ENCODE assay signal across 1 cellular context in the genomic region with DNA sequence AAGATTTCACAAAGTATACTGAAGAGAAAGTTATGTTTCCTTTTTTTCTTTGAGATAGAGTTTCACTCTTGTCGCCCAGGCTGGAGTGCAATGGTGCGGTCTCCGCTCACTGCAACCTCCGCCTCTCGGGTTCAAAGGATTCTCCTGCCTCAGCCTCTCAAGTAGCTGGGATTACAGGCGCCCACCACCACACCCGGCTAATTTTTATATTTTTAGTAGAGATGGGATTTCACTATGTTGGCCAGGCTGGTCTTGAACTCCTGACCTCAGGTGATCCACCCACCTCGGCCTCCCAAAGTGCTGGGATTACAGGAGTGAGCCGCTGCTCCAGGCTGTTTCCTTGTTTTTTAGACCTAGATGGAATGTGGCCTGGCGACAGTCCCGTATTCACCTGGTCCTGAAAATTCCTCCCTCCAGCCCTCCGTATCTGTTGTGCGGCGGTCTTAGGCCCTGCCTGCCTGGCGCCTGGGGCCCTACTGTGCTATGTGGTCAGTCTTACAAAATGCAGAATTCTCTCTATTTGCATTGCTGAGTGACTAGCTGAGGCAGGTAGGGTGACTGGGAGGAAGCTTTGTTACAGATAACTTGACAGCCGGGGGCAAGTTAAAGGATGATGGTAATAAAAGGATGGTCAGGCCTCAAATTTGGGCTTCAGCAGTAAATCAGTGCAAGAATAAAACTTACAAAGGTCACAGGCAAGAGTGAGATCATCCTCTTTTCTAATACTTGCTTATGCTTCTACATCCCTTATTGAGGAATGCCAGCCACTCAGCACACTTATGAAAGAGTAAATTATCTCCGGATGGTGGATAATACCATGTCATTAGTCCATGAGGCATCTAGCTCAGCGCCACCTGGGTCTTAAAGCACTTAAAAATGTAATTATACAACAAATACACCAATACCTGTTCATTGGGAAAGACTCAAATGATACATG.
A peak's percentile ranks its signal among the peaks of the same experiment; 100 is the strongest.
TF ChIP-seq lines count a peak whose summit lies in the region.

No MANE protein-coding gene starts in this region.

TF ChIP-seq in H1, 55 proteins besides CTCF, POLR2A, EP300 and RAD21:
- TF ChIP-seq CHD2 (IDR thresholded peaks at IDR 0.05; ENCODE audit: low read length): 0 out of 2 replicates have a peak, but pooled peaks have one; percentile 34
- TF ChIP-seq ATF2 (IDR thresholded peaks at IDR 0.05; ENCODE audit: low read length): peak; percentile 45; the same call in 1 of the 2 replicates
- TF ChIP-seq TEAD4 (IDR thresholded peaks at IDR 0.05; ENCODE audit: low read depth, low read length): peak; percentile 94
- TF ChIP-seq RNF2 (IDR thresholded peaks at IDR 0.05; ENCODE audit: borderline replicate concordance, low read depth, low read length, missing control alignments, poor library complexity, severe bottlenecking): no peak
- TF ChIP-seq BCL11A (IDR thresholded peaks at IDR 0.05; ENCODE audit: low read depth in 2 of 2, low read length in 2 of 2): no peak
- peak; percentile 39; the same call in 1 of the 2 replicates for TF ChIP-seq JUND (IDR thresholded peaks at IDR 0.05; ENCODE audit: low read length)
- TF ChIP-seq, protein P1, sequence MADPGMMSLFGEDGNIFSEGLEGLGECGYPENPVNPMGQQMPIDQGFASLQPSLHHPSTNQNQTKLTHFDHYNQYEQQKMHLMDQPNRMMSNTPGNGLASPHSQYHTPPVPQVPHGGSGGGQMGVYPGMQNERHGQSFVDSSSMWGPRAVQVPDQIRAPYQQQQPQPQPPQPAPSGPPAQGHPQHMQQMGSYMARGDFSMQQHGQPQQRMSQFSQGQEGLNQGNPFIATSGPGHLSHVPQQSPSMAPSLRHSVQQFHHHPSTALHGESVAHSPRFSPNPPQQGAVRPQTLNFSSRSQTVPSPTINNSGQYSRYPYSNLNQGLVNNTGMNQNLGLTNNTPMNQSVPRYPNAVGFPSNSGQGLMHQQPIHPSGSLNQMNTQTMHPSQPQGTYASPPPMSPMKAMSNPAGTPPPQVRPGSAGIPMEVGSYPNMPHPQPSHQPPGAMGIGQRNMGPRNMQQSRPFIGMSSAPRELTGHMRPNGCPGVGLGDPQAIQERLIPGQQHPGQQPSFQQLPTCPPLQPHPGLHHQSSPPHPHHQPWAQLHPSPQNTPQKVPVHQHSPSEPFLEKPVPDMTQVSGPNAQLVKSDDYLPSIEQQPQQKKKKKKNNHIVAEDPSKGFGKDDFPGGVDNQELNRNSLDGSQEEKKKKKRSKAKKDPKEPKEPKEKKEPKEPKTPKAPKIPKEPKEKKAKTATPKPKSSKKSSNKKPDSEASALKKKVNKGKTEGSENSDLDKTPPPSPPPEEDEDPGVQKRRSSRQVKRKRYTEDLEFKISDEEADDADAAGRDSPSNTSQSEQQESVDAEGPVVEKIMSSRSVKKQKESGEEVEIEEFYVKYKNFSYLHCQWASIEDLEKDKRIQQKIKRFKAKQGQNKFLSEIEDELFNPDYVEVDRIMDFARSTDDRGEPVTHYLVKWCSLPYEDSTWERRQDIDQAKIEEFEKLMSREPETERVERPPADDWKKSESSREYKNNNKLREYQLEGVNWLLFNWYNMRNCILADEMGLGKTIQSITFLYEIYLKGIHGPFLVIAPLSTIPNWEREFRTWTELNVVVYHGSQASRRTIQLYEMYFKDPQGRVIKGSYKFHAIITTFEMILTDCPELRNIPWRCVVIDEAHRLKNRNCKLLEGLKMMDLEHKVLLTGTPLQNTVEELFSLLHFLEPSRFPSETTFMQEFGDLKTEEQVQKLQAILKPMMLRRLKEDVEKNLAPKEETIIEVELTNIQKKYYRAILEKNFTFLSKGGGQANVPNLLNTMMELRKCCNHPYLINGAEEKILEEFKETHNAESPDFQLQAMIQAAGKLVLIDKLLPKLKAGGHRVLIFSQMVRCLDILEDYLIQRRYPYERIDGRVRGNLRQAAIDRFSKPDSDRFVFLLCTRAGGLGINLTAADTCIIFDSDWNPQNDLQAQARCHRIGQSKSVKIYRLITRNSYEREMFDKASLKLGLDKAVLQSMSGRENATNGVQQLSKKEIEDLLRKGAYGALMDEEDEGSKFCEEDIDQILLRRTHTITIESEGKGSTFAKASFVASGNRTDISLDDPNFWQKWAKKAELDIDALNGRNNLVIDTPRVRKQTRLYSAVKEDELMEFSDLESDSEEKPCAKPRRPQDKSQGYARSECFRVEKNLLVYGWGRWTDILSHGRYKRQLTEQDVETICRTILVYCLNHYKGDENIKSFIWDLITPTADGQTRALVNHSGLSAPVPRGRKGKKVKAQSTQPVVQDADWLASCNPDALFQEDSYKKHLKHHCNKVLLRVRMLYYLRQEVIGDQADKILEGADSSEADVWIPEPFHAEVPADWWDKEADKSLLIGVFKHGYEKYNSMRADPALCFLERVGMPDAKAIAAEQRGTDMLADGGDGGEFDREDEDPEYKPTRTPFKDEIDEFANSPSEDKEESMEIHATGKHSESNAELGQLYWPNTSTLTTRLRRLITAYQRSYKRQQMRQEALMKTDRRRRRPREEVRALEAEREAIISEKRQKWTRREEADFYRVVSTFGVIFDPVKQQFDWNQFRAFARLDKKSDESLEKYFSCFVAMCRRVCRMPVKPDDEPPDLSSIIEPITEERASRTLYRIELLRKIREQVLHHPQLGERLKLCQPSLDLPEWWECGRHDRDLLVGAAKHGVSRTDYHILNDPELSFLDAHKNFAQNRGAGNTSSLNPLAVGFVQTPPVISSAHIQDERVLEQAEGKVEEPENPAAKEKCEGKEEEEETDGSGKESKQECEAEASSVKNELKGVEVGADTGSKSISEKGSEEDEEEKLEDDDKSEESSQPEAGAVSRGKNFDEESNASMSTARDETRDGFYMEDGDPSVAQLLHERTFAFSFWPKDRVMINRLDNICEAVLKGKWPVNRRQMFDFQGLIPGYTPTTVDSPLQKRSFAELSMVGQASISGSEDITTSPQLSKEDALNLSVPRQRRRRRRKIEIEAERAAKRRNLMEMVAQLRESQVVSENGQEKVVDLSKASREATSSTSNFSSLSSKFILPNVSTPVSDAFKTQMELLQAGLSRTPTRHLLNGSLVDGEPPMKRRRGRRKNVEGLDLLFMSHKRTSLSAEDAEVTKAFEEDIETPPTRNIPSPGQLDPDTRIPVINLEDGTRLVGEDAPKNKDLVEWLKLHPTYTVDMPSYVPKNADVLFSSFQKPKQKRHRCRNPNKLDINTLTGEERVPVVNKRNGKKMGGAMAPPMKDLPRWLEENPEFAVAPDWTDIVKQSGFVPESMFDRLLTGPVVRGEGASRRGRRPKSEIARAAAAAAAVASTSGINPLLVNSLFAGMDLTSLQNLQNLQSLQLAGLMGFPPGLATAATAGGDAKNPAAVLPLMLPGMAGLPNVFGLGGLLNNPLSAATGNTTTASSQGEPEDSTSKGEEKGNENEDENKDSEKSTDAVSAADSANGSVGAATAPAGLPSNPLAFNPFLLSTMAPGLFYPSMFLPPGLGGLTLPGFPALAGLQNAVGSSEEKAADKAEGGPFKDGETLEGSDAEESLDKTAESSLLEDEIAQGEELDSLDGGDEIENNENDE (IDR thresholded peaks at IDR 0.05; ENCODE audit: insufficient replicate concordance, low read length): peak; percentile 38
- TF ChIP-seq SIN3A (conservative IDR thresholded peaks at IDR 0.05 in 1 of 2, IDR thresholded peaks at IDR 0.05 in 1 of 2; ENCODE audit: low read depth in 1 of 2, low read length in 2 of 2): peak in 1 of 2 experiments; percentile 85; a peak in 2 of 4 replicates
- TF ChIP-seq HDAC2 (IDR thresholded peaks at IDR 0.05; ENCODE audit: borderline replicate concordance in 1 of 2, low read depth in 2 of 2, low read length in 2 of 2): peak in 1 of 2 experiments; percentile 44; a peak in 2 of 4 replicates
- peak; percentile 50; the same call in 1 of the 2 replicates for TF ChIP-seq KDM1A (IDR thresholded peaks at IDR 0.05; ENCODE audit: borderline replicate concordance, low read length)
TF ChIP-seq in H1: peak in this region for 8.
